In genomic region chr5:178860615-178861014, GRCh38 we compare ENCODE assay signal across 9 cellular contexts. TPM values are rescaled to one million over a fixed set of nuclear protein-coding genes. Genes with fewer than 3 reads are reported as not detected.
DNase-seq lines count a peak whose midpoint lies in the region; ATAC-seq and TF ChIP-seq lines count a peak whose summit lies in the region.
"Not testable (repeated sequence)": the region's sequence is repeated elsewhere in the genome, so short reads cannot be mapped to it uniquely, and the experiment has no call there.
"Had no signal": no experiment of that assay in that cellular context is flagged by ENCODE, and none has a peak within 500 bp of the region (broad histone marks: within the 10 kb centered on the region; RNA-seq: fewer than 3 reads in every experiment).

No MANE protein-coding gene starts in this region.

- not testable (repeated sequence) for H4K20me1 ChIP-seq in mammary epithelial cell (ENCODE audit: insufficient read depth, low read length)

- DNase-seq in Calu3; SJSA1 (ENCODE audit: low read depth in 1 of 2, low spot score in 2 of 2); mammary epithelial cell; foreskin fibroblast; lower lobe of right lung; prostate gland (ENCODE audit: low spot score): not testable (repeated sequence)
- peak; percentile 22 for DNase-seq in type B pancreatic cell (ENCODE audit: extremely low spot score, unreplicated experiment)

- no CpG with 5 or more reads among the region's 31 CpGs for WGBS in mammary epithelial cell (ENCODE audit: low coverage, missing lambda C conversion rate)
- WGBS in prostate gland, result no CpG with 5 or more reads among the region's 31 CpGs

- H3K27ac ChIP-seq in SJSA1 (peak overlapping the region; percentile 38; the same call in 1 of the 2 replicates), mammary epithelial cell (ENCODE audit: insufficient read depth, low read depth, low read length) (peak overlapping the region; percentile 49), prostate gland (peak overlapping the region; percentile 76)
- H3K27ac ChIP-seq in lower lobe of right lung, result not testable (repeated sequence)

- peak overlapping the region; percentile 83 for H3K4me3 Mint-ChIP-seq in Calu3 (ENCODE audit: low read depth, unreplicated experiment)
- H3K4me3 Mint-ChIP-seq in type B pancreatic cell, result peak overlapping the region; percentile 80

- peaks cover 49% of the 10 kb centered on the region for H3K36me3 ChIP-seq in SJSA1
- H3K36me3 ChIP-seq in mammary epithelial cell (ENCODE audit: insufficient read depth, low read length); prostate gland: not testable (repeated sequence)
- peaks cover 16% of the 10 kb centered on the region for H3K36me3 ChIP-seq in lower lobe of right lung

- not testable (repeated sequence) for H3K4me1 ChIP-seq in SJSA1 (replicated peaks); prostate gland (replicated peaks)
- H3K4me1 ChIP-seq in mammary epithelial cell (ENCODE audit: insufficient read depth, low read length) (peaks cover 15% of the 10 kb centered on the region), lower lobe of right lung (peaks cover 17% of the 10 kb centered on the region)

- H3K27ac Mint-ChIP-seq in Calu3 (ENCODE audit: unreplicated experiment); type B pancreatic cell: not testable (repeated sequence)

- CTCF ChIA-PET in Calu3 (lab: Charles Lee); mammary epithelial cell (lab: Charles Lee; ENCODE audit: low non-redundant PET): not testable (repeated sequence)

- dilution Hi-C loops in mammary epithelial cell (cut with HindIII; ENCODE audit: low sequenced_read_pairs), result not testable (repeated sequence)

- H2AFZ ChIP-seq in mammary epithelial cell (ENCODE audit: low read depth, low read length), result peak overlapping the region; percentile 88

- peaks cover 23% of the 10 kb centered on the region for H3K36me3 Mint-ChIP-seq in Calu3 (ENCODE audit: insufficient read depth, unreplicated experiment)
- peaks cover 20% of the 10 kb centered on the region for H3K36me3 Mint-ChIP-seq in type B pancreatic cell

- H3K79me2 ChIP-seq in mammary epithelial cell (ENCODE audit: insufficient read depth, low read length), result peaks cover 28% of the 10 kb centered on the region

- H3K9ac ChIP-seq in mammary epithelial cell (ENCODE audit: insufficient read depth, low read length), result not testable (repeated sequence)

- TF ChIP-seq POLR2A in prostate gland (IDR thresholded peaks at IDR 0.05), result not testable (repeated sequence)

- TF ChIP-seq CTCF in Calu3 (IDR thresholded peaks at IDR 0.05; ENCODE audit: unreplicated experiment); mammary epithelial cell (conservative IDR thresholded peaks at IDR 0.05 in 1 of 2, IDR thresholded peaks at IDR 0.05 in 1 of 2; ENCODE audit: extremely low read depth in 1 of 2, insufficient read depth in 1 of 2, low read depth in 1 of 2, low read length in 2 of 2); foreskin fibroblast (IDR thresholded peaks at IDR 0.05; ENCODE audit: low read depth, low read length); lower lobe of right lung (IDR thresholded peaks at IDR 0.05); prostate gland (IDR thresholded peaks at IDR 0.05); type B pancreatic cell (conservative IDR thresholded peaks at IDR 0.05): not testable (repeated sequence)

- H3K9me3 Mint-ChIP-seq in Calu3 (ENCODE audit: low read depth, unreplicated experiment); type B pancreatic cell: not testable (repeated sequence)

- ATAC-seq in HG02678 (IDR thresholded peaks at IDR 0.05; ENCODE audit: unreplicated experiment), result peak; percentile 2
- peak; percentile 49 to 57 for ATAC-seq in lower lobe of right lung

- not testable (repeated sequence) for H3K27me3 ChIP-seq in SJSA1 (replicated peaks); mammary epithelial cell (ENCODE audit: insufficient read depth, low read length); lower lobe of right lung (ENCODE audit: low read depth); prostate gland (replicated peaks; ENCODE audit: insufficient read depth)

- not testable (repeated sequence) for BruUV-seq in Calu3 (replicated peaks; lab: Mats Ljungman, UMichigan)
- TSS peak; percentile 3 for BruUV-seq in mammary epithelial cell (replicated peaks; lab: Mats Ljungman, UMichigan)

- intact Hi-C loops in Calu3 (cut with micrococcal nuclease; ENCODE audit: unreplicated experiment); mammary epithelial cell (cut with micrococcal nuclease); lower lobe of right lung (cut with DNase I); prostate gland (cut with DNase I): not testable (repeated sequence)

- not testable (repeated sequence) for H3K4me1 Mint-ChIP-seq in Calu3 (ENCODE audit: low read depth, unreplicated experiment)
- H3K4me1 Mint-ChIP-seq in type B pancreatic cell (ENCODE audit: unreplicated experiment), result peaks cover 21% of the 10 kb centered on the region

- peak overlapping the region; percentile 82 for H3K4me2 ChIP-seq in mammary epithelial cell (ENCODE audit: insufficient read depth, low read depth, low read length)

- H3K9me3 ChIP-seq in SJSA1 (replicated peaks); mammary epithelial cell (replicated peaks; ENCODE audit: insufficient read depth, low read length); lower lobe of right lung; prostate gland: not testable (repeated sequence)

- not testable (repeated sequence) for H3K27me3 Mint-ChIP-seq in Calu3 (ENCODE audit: unreplicated experiment); type B pancreatic cell

- in situ Hi-C loops in mammary epithelial cell (cut with MboI; ENCODE audit: low sequenced_read_pairs in 2 of 2), result not testable (repeated sequence)

- H3K4me3 ChIP-seq in SJSA1 (peak overlapping the region; percentile 81), mammary epithelial cell (replicated peaks in 1 of 3; ENCODE audit: insufficient read depth in 1 of 3, low read depth in 2 of 3, low read length in 3 of 3) (peak overlapping the region; percentile 64 to 84 (median 72)), foreskin fibroblast (ENCODE audit: low read depth in 1 of 2, low read length in 2 of 2) (peak overlapping the region; percentile 60 to 64), lower lobe of right lung (peak overlapping the region; percentile 90), prostate gland (peak overlapping the region; percentile 76 to 83)

RNA-seq across cellular contexts. Expression of gene ZNF354B, which starts 0.9 kb away (rescaled TPM):
- 17.3 and 19.2 TPM in 2 replicates for total RNA-seq in Calu3 (2022)
- 7.0 and 10.7 TPM in 2 replicates for total RNA-seq in SJSA1 (2014; rRNA removed; shearing (Covaris generic))
- total RNA-seq in mammary epithelial cell, result 10 to 100 TPM; 14.3 to 15.7 TPM
- polyA plus RNA-seq in mammary epithelial cell, result 4.3 TPM
- not detected for polyA minus RNA-seq in mammary epithelial cell
- 15.0 TPM for total RNA-seq in lower lobe of right lung
- 10 to 100 TPM; 12.7 to 22.7 TPM for total RNA-seq in prostate gland
- total RNA-seq in type B pancreatic cell (ENCODE audit: low replicate concordance), result 20.2 and 27.8 TPM in 2 replicates

RNA-seq across cellular contexts. Expression of gene ZFP2, which starts 35.1 kb away (rescaled TPM):
- 0.33 and 0.34 TPM in 2 replicates for total RNA-seq in Calu3 (2022)
- not detected in 2 replicates for total RNA-seq in SJSA1 (2014; rRNA removed; shearing (Covaris generic))
- 1 to 10 TPM in 1 of 2 donors, not detected in 1; 1.0 TPM for total RNA-seq in mammary epithelial cell
- 0.08 TPM for polyA plus RNA-seq in mammary epithelial cell
- polyA minus RNA-seq in mammary epithelial cell, result not detected
- total RNA-seq in lower lobe of right lung, result 2.0 TPM
- total RNA-seq in prostate gland, result 1 to 10 TPM; 4.5 to 5.5 TPM
- 1.8 and 4.1 TPM in 2 replicates for total RNA-seq in type B pancreatic cell (ENCODE audit: low replicate concordance)
- total RNA-seq: activated T-helper 2 cell treated with anti-CD3 and anti-CD28 coated beads, Interferon-gamma antibody, Interleukin-2, Interleukin-4, amounts not matched to agents 10 μg/mL and 5 μg/mL and 100 μg/mL, durations not matched to agents 14 hours and 24 hours and 36 hours had no signal
